2 cellular contexts compared by ENCODE assay signal in the genomic region with DNA sequence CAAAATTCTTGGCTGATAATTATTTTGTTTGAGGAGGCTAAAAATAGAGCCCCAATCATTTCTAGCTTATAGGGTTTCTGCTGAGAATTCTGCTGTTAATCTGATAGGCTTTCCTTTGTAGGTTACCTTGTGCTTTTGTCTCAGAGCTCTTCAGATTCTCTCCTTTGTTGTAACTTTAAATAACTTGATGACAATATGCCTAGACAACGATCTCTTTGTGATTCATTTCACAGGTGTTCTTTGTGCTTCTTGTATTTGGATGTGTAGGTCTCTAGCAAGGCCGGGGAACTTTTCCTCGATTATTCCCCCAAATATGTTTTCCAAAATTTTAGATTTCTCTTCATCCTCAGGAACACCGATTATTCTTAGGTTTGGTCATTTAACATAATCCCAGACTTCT.
TF ChIP-seq lines count a peak whose summit lies in the region.

No MANE protein-coding gene starts in this region.

TF ChIP-seq in GM23338, 12 proteins besides CTCF, POLR2A, EP300 and RAD21 (continued from another document):
- TF ChIP-seq, protein P1, sequence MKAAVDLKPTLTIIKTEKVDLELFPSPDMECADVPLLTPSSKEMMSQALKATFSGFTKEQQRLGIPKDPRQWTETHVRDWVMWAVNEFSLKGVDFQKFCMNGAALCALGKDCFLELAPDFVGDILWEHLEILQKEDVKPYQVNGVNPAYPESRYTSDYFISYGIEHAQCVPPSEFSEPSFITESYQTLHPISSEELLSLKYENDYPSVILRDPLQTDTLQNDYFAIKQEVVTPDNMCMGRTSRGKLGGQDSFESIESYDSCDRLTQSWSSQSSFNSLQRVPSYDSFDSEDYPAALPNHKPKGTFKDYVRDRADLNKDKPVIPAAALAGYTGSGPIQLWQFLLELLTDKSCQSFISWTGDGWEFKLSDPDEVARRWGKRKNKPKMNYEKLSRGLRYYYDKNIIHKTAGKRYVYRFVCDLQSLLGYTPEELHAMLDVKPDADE (IDR thresholded peaks at IDR 0.05) = no peak
- TF ChIP-seq ZNF331 (CRISPR knock-in tag; IDR thresholded peaks at IDR 0.05; ENCODE audit: low read depth) = no peak
- TF ChIP-seq EZH2phosphoT487 (IDR thresholded peaks at IDR 0.05; ENCODE audit: unreplicated experiment) = no peak

TF ChIP-seq in HCT116, 20 proteins besides CTCF, POLR2A, EP300 and RAD21 (continued from another document):
- TF ChIP-seq, protein P2, sequence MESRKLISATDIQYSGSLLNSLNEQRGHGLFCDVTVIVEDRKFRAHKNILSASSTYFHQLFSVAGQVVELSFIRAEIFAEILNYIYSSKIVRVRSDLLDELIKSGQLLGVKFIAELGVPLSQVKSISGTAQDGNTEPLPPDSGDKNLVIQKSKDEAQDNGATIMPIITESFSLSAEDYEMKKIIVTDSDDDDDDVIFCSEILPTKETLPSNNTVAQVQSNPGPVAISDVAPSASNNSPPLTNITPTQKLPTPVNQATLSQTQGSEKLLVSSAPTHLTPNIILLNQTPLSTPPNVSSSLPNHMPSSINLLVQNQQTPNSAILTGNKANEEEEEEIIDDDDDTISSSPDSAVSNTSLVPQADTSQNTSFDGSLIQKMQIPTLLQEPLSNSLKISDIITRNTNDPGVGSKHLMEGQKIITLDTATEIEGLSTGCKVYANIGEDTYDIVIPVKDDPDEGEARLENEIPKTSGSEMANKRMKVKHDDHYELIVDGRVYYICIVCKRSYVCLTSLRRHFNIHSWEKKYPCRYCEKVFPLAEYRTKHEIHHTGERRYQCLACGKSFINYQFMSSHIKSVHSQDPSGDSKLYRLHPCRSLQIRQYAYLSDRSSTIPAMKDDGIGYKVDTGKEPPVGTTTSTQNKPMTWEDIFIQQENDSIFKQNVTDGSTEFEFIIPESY (IDR thresholded peaks at IDR 0.05; ENCODE audit: extremely low read depth, insufficient replicate concordance, low read length) = no peak
- no peak for TF ChIP-seq SP1 (IDR thresholded peaks at IDR 0.05; ENCODE audit: low read depth)
- no peak for TF ChIP-seq EZH2 (IDR thresholded peaks at IDR 0.05)
- TF ChIP-seq, protein P3, sequence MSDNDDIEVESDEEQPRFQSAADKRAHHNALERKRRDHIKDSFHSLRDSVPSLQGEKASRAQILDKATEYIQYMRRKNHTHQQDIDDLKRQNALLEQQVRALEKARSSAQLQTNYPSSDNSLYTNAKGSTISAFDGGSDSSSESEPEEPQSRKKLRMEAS (IDR thresholded peaks at IDR 0.05) = no peak
- TF ChIP-seq JUND (IDR thresholded peaks at IDR 0.05) = no peak
- TF ChIP-seq, protein P4, sequence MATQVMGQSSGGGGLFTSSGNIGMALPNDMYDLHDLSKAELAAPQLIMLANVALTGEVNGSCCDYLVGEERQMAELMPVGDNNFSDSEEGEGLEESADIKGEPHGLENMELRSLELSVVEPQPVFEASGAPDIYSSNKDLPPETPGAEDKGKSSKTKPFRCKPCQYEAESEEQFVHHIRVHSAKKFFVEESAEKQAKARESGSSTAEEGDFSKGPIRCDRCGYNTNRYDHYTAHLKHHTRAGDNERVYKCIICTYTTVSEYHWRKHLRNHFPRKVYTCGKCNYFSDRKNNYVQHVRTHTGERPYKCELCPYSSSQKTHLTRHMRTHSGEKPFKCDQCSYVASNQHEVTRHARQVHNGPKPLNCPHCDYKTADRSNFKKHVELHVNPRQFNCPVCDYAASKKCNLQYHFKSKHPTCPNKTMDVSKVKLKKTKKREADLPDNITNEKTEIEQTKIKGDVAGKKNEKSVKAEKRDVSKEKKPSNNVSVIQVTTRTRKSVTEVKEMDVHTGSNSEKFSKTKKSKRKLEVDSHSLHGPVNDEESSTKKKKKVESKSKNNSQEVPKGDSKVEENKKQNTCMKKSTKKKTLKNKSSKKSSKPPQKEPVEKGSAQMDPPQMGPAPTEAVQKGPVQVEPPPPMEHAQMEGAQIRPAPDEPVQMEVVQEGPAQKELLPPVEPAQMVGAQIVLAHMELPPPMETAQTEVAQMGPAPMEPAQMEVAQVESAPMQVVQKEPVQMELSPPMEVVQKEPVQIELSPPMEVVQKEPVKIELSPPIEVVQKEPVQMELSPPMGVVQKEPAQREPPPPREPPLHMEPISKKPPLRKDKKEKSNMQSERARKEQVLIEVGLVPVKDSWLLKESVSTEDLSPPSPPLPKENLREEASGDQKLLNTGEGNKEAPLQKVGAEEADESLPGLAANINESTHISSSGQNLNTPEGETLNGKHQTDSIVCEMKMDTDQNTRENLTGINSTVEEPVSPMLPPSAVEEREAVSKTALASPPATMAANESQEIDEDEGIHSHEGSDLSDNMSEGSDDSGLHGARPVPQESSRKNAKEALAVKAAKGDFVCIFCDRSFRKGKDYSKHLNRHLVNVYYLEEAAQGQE (IDR thresholded peaks at IDR 0.05; ENCODE audit: low read depth) = no peak
- no peak for TF ChIP-seq ELF1 (IDR thresholded peaks at IDR 0.05; ENCODE audit: borderline replicate concordance, low read depth)
- no peak for TF ChIP-seq CEBPB (IDR thresholded peaks at IDR 0.05; ENCODE audit: low read depth)
- no peak for TF ChIP-seq SRF (IDR thresholded peaks at IDR 0.05; ENCODE audit: low read depth)
- TF ChIP-seq TCF7L2 (IDR thresholded peaks at IDR 0.05; ENCODE audit: borderline replicate concordance, extremely low read depth, insufficient read depth, insufficient read length) = no peak
- TF ChIP-seq FOSL1 (IDR thresholded peaks at IDR 0.05; ENCODE audit: low read depth) = no peak
- TF ChIP-seq ZNF274 (IDR thresholded peaks at IDR 0.05; ENCODE audit: low read depth, low read length) = no peak
- no peak for TF ChIP-seq YY1 (IDR thresholded peaks at IDR 0.05; ENCODE audit: extremely low read depth, insufficient replicate concordance, low read depth, low read length)
- TF ChIP-seq CBX3 (IDR thresholded peaks at IDR 0.05; ENCODE audit: low read depth) = no peak
